ENCODE assay signal across 8 cellular contexts in the genomic region with DNA sequence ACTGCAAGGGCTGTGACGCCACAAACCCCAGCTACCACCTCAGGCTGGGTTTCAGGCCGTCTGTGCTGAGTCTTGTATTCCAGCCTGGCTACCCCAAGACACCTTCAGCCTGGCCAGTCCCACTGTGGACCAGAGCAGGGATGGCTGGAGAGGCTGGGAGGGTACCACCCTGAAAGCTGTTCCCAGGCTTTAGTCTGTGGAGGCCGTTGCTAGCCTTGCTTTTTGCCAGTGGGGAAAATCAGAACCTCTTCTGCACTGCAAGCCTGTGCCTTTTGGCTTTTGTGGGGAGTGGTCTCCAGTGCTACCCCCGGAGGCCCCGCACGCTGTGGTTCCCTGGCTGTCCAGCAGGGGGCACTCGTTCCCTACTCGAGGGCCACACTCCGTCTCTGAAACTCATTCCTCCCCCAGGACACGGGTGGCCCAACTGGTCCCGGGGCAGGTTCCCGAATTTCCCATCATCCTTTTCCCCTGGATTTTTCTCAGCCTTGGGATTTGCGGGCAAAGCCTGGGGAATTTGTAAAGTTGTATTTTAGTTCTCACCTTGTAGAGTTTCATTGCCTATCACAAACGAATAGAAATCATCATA.
DNase-seq lines count a peak whose midpoint lies in the region; ATAC-seq and TF ChIP-seq lines count a peak whose summit lies in the region.

No MANE protein-coding gene starts in this region.

- H3K36me3 Mint-ChIP-seq in nephron (ENCODE audit: low read depth) = peaks cover 46% of the 10 kb centered on the region

- no peaks in the 10 kb centered on the region for H3K27me3 ChIP-seq in RWPE2 (ENCODE audit: insufficient read depth, poor library complexity, severe bottlenecking)

- ATAC-seq in RWPE2 (ENCODE audit: low read depth) (no peak), HG02840 (IDR thresholded peaks at IDR 0.05; ENCODE audit: low FRiP score, unreplicated experiment) (no peak), HG03432 (IDR thresholded peaks at IDR 0.05; ENCODE audit: unreplicated experiment) (no peak)

- peaks cover 46% of the 10 kb centered on the region for H3K4me1 ChIP-seq in RWPE2 (ENCODE audit: insufficient read depth, poor library complexity, severe bottlenecking)

- H3K27ac Mint-ChIP-seq in nephron = peak overlapping the region in 2 of 3 experiments; percentile 48 to 70

- no peaks in the 10 kb centered on the region for H3K9me3 ChIP-seq in RWPE2 (ENCODE audit: severe bottlenecking)

- DNase-seq in NOMO-1 treated with DMSO at 0.1 percent for 48 hours (lab: John Stamatoyannopoulos, UW; ENCODE audit: unreplicated experiment) (peak; percentile 6), NOMO-1 (lab: John Stamatoyannopoulos, UW; ENCODE audit: unreplicated experiment in 2 of 2) (no peak), RWPE2 (ENCODE audit: low spot score) (no peak), coronary artery (ENCODE audit: low spot score) (no peak), cerebellar nuclear complex (lab: John Stamatoyannopoulos, UW) (no peak)

- peak overlapping the region; percentile 90 for H3K27ac ChIP-seq in RWPE2 (ENCODE audit: poor library complexity, severe bottlenecking)
- peak overlapping the region; percentile 76 to 95 for H3K27ac ChIP-seq in coronary artery

- H3K9me3 Mint-ChIP-seq in nephron = peaks cover 2% of the 10 kb centered on the region

- TF ChIP-seq CTCF in RWPE2 (IDR thresholded peaks at IDR 0.05; ENCODE audit: poor library complexity, severe bottlenecking) (peak; percentile 76), coronary artery (IDR thresholded peaks at IDR 0.05) (peak; percentile 74), nephron (IDR thresholded peaks at IDR 0.05; ENCODE audit: unreplicated experiment in 3 of 3) (peak; percentile 93 to 96 (median 94))

- no peak overlapping the region for H3K4me3 ChIP-seq in RWPE2 (ENCODE audit: severe bottlenecking)
- peak overlapping the region; percentile 54 for H3K4me3 ChIP-seq in coronary artery

- H3K4me3 Mint-ChIP-seq in nephron = peak overlapping the region in 1 of 3 experiments; percentile 9

- peaks cover 47% of the 10 kb centered on the region for H3K36me3 ChIP-seq in RWPE2 (ENCODE audit: low read depth)

- peaks cover 10% of the 10 kb centered on the region for H3K27me3 Mint-ChIP-seq in nephron (ENCODE audit: low read depth)

- peaks cover 90% of the 10 kb centered on the region for H3K4me1 Mint-ChIP-seq in nephron
